Comparison of ENCODE assay signal across 35 cellular contexts in genomic region chr4:35447474-35447873, GRCh38.
"Had no signal": no experiment of that assay in that cellular context is flagged by ENCODE, and none has a peak within 500 bp of the region (broad histone marks: within the 10 kb centered on the region; RNA-seq: fewer than 3 reads in every experiment).

No MANE protein-coding gene starts in this region.

- H3K36me3 ChIP-seq: MG63 had no signal

- H3K4me3 ChIP-seq: MG63 had no signal

- H3K9me3 ChIP-seq: MG63 had no signal

- DNase-seq: Karpas-422, Kasumi-1, MG63, MM.1S, MV-4-11, NCI-H1048, NCI-H1092, NCI-H1092 treated with DMSO at 0.1 percent for 48 hours, NCI-H1105, NCI-H1105 treated with DMSO at 0.1 percent for 48 hours, NCI-H1417, NCI-H1417 treated with DMSO at 0.1 percent for 48 hours, NCI-H1436, NCI-H1436 treated with DMSO at 0.1 percent for 48 hours, NCI-H146, NCI-H1694, NCI-H1694 treated with DMSO at 0.1 percent for 48 hours, NCI-H187, NCI-H187 treated with DMSO at 0.1 percent for 48 hours, NCI-H1930, NCI-H2029, NCI-H2029 treated with DMSO at 0.1 percent for 48 hours, NCI-H2081, NCI-H2081 treated with DMSO at 0.1 percent for 48 hours, NCI-H2107, NCI-H2171, NCI-H2171 treated with DMSO at 0.1 percent for 48 hours, NCI-H2227 treated with DMSO at 0.1 percent for 48 hours, NCI-H226, NCI-H345, NCI-H446, NCI-H446 treated with DMSO at 0.1 percent for 48 hours, NCI-H510A, NCI-H510A treated with DMSO at 0.1 percent for 48 hours, NCI-H524 had no signal

- H3K27me3 ChIP-seq: MG63 had no signal
